15 cellular contexts compared by ENCODE assay signal in the genomic region with DNA sequence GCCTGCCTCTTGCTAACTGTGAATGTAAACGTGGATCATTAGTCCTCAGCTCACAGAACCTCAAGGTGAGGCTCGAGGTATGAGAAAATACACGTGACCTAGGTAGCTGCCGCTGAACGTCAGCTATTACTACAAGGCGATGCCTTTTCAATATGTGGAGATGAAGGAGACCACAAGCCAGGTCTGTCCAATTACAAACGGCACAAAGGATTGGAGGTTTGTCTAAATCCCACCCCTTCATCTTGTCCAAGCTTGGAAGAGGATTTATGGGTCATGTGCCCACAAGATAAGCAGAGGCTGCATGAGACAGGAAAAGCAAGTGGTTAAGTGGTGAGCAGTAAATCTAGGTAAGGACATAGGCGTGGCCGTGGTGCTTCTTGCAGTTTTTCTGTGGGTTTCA. TPM values are rescaled to one million over a fixed set of nuclear protein-coding genes. Genes with fewer than 3 reads are reported as not detected.
DNase-seq lines count a peak whose midpoint lies in the region; ATAC-seq and TF ChIP-seq lines count a peak whose summit lies in the region.
"Had no signal": no experiment of that assay in that cellular context is flagged by ENCODE, and none has a peak within 500 bp of the region (broad histone marks: within the 10 kb centered on the region; RNA-seq: fewer than 3 reads in every experiment).

No MANE protein-coding gene starts in this region.

- intact Hi-C loops in activated CD4-positive, alpha-beta T cell treated with anti-CD3 and anti-CD28 coated beads for 36 hours (cut with DNase I, micrococcal nuclease) = no loop called here
- intact Hi-C loops in mucosa of descending colon (cut with DNase I, micrococcal nuclease) = no loop called here

- CTCF ChIA-PET in activated CD4-positive, alpha-beta T cell treated with anti-CD3 and anti-CD28 coated beads for 36 hours (lab: Charles Lee) = interaction anchor here (1.4 kb wide), 1 partner anchor 118 kb away, joined by 3 read pairs; no protein-coding TSS in a partner anchor

- peaks cover 21% of the 10 kb centered on the region for H3K4me1 Mint-ChIP-seq in activated CD4-positive, alpha-beta T cell treated with anti-CD3 and anti-CD28 coated beads for 36 hours
- H3K4me1 Mint-ChIP-seq in T-helper 2 cell treated with Interferon-gamma antibody and Interleukin-4, amounts not matched to agents 5 μg/mL and 100 μg/mL, for 36 hours (ENCODE audit: low read depth) = peaks cover 23% of the 10 kb centered on the region

- TF ChIP-seq EP300 in suprapubic skin (IDR thresholded peaks at IDR 0.05) = no peak

- TF ChIP-seq POLR2A in suprapubic skin (IDR thresholded peaks at IDR 0.05) = no peak

- no peak overlapping the region; the same call in 1 of the 2 replicates for H3K4me3 ChIP-seq in Jurkat, Clone E6-1 (ENCODE audit: low read length)
- H3K4me3 ChIP-seq in mucosa of descending colon (no peak overlapping the region), suprapubic skin (no peak overlapping the region)
- H3K4me3 ChIP-seq: A549 had no signal

- no peak for DNase-seq in activated CD4-positive, alpha-beta T cell treated with anti-CD3 and anti-CD28 coated beads for 36 hours
- no peak for DNase-seq in activated CD4-positive, alpha-beta T cell treated with anti-CD3 and anti-CD28 coated beads, Interleukin-2, amount 50 U/mL, for 4 hours
- peak; percentile 79 for DNase-seq in Jurkat, Clone E6-1 (ENCODE audit: low read depth, low spot score)
- no peak for DNase-seq in T-helper 2 cell treated with Interferon-gamma antibody and Interleukin-4, amounts not matched to agents 5 μg/mL and 100 μg/mL, for 36 hours (ENCODE audit: low spot score)
- DNase-seq in mucosa of descending colon (no peak), suprapubic skin (ENCODE audit: low spot score in 2 of 2) (no peak), HK-2 (ENCODE audit: unreplicated experiment) (no peak), NCI-H1930 (lab: John Stamatoyannopoulos, UW) (no peak)
- DNase-seq: Calu3; Kasumi-1; NCI-H2171 treated with DMSO at 0.1 percent for 48 hours; stimulated activated CD4-positive, alpha-beta T cell treated with anti-CD3 and anti-CD28 coated beads, Interleukin-12 subunit alpha, Interleukin-12 subunit beta, amount 100 ng/mL, for 4 hours had no signal

- no peaks in the 10 kb centered on the region for H3K36me3 Mint-ChIP-seq in activated CD4-positive, alpha-beta T cell treated with anti-CD3 and anti-CD28 coated beads for 36 hours (ENCODE audit: low read depth)
- peaks cover 5% of the 10 kb centered on the region for H3K36me3 Mint-ChIP-seq in T-helper 2 cell treated with Interferon-gamma antibody and Interleukin-4, amounts not matched to agents 5 μg/mL and 100 μg/mL, for 36 hours (ENCODE audit: low read depth)

- 51% methylated on average over 9 of the region's 9 CpGs for WGBS in suprapubic skin

- peak; percentile 24 for ATAC-seq in activated CD4-positive, alpha-beta T cell treated with anti-CD3 and anti-CD28 coated beads for 36 hours
- peak; percentile 55 for ATAC-seq in mucosa of descending colon

- peaks cover 12% of the 10 kb centered on the region for H3K27me3 ChIP-seq in suprapubic skin

- no peak overlapping the region for H3K27ac Mint-ChIP-seq in activated CD4-positive, alpha-beta T cell treated with anti-CD3 and anti-CD28 coated beads for 36 hours
- peak overlapping the region; percentile 66 for H3K27ac Mint-ChIP-seq in T-helper 2 cell treated with Interferon-gamma antibody and Interleukin-4, amounts not matched to agents 5 μg/mL and 100 μg/mL, for 36 hours

- H3K36me3 ChIP-seq in mucosa of descending colon (ENCODE audit: low read depth) = no peaks in the 10 kb centered on the region
- no peaks in the 10 kb centered on the region for H3K36me3 ChIP-seq in suprapubic skin

- H3K27ac ChIP-seq in suprapubic skin = no peak overlapping the region
- H3K27ac ChIP-seq: A549 had no signal

- no peaks in the 10 kb centered on the region for H3K9me3 ChIP-seq in mucosa of descending colon
- no peaks in the 10 kb centered on the region for H3K9me3 ChIP-seq in suprapubic skin
- H3K9me3 ChIP-seq: A549 had no signal

- TF ChIP-seq CTCF in mucosa of descending colon (IDR thresholded peaks at IDR 0.05) (no peak), suprapubic skin (IDR thresholded peaks at IDR 0.05) (no peak)

- no peaks in the 10 kb centered on the region for H3K9me3 Mint-ChIP-seq in activated CD4-positive, alpha-beta T cell treated with anti-CD3 and anti-CD28 coated beads for 36 hours (ENCODE audit: low read depth)
- H3K9me3 Mint-ChIP-seq in T-helper 2 cell treated with Interferon-gamma antibody and Interleukin-4, amounts not matched to agents 5 μg/mL and 100 μg/mL, for 36 hours = no peaks in the 10 kb centered on the region

- POLR2A ChIA-PET in activated CD4-positive, alpha-beta T cell treated with anti-CD3 and anti-CD28 coated beads for 36 hours (lab: Charles Lee) = no interaction called here

- peaks cover 4% of the 10 kb centered on the region for H3K27me3 Mint-ChIP-seq in activated CD4-positive, alpha-beta T cell treated with anti-CD3 and anti-CD28 coated beads for 36 hours
- peaks cover 4% of the 10 kb centered on the region for H3K27me3 Mint-ChIP-seq in T-helper 2 cell treated with Interferon-gamma antibody and Interleukin-4, amounts not matched to agents 5 μg/mL and 100 μg/mL, for 36 hours (ENCODE audit: low read depth)

- H3K4me1 ChIP-seq in mucosa of descending colon (ENCODE audit: low read depth) (no peaks in the 10 kb centered on the region), suprapubic skin (no peaks in the 10 kb centered on the region)
- H3K4me1 ChIP-seq: A549 had no signal

- no peak overlapping the region for H3K4me3 Mint-ChIP-seq in activated CD4-positive, alpha-beta T cell treated with anti-CD3 and anti-CD28 coated beads for 36 hours
- H3K4me3 Mint-ChIP-seq in T-helper 2 cell treated with Interferon-gamma antibody and Interleukin-4, amounts not matched to agents 5 μg/mL and 100 μg/mL, for 36 hours = peak overlapping the region; percentile 73

RNA-seq across cellular contexts. Expression of a gene that starts 3.4 kb away (rescaled TPM):
- total RNA-seq in activated CD4-positive, alpha-beta T cell treated with anti-CD3 and anti-CD28 coated beads for 36 hours = not detected
- not detected for polyA plus RNA-seq in Jurkat, Clone E6-1 (2012; ENCODE audit: insufficient read depth, insufficient read length)
- total RNA-seq in mucosa of descending colon (not detected), suprapubic skin (not detected)
- total RNA-seq: Calu3, lung microvascular endothelial cell had no signal
- polyA plus RNA-seq: A549 had no signal

RNA-seq across cellular contexts. Expression of a gene that starts 19.9 kb away (rescaled TPM):
- total RNA-seq in activated CD4-positive, alpha-beta T cell treated with anti-CD3 and anti-CD28 coated beads for 36 hours = not detected
- polyA plus RNA-seq in Jurkat, Clone E6-1 (2012; ENCODE audit: insufficient read depth, insufficient read length) = not detected
- total RNA-seq in mucosa of descending colon = not detected
- total RNA-seq in suprapubic skin = not detected
- total RNA-seq: Calu3, H4, lung microvascular endothelial cell had no signal
- polyA plus RNA-seq: A549 had no signal

RNA-seq across cellular contexts. Expression of a gene that starts 20.1 kb away (rescaled TPM):
- total RNA-seq in activated CD4-positive, alpha-beta T cell treated with anti-CD3 and anti-CD28 coated beads for 36 hours = 10 to 100 TPM; 48.4 to 49.0 TPM
- polyA plus RNA-seq in Jurkat, Clone E6-1 (2012; ENCODE audit: insufficient read depth, insufficient read length) = 55.4 TPM
- total RNA-seq in mucosa of descending colon (10 to 100 TPM; 27.0 to 36.4 (median 28.4) TPM), suprapubic skin (10 to 100 TPM; 25.3 to 96.5 (median 40.1) TPM)

RNA-seq across cellular contexts. Expression of a gene that starts 25.4 kb away (rescaled TPM):
- 10 to 100 TPM; 20.7 to 27.3 TPM for total RNA-seq in activated CD4-positive, alpha-beta T cell treated with anti-CD3 and anti-CD28 coated beads for 36 hours
- 15.8 TPM for polyA plus RNA-seq in Jurkat, Clone E6-1 (2012; ENCODE audit: insufficient read depth, insufficient read length)
- 10 to 100 TPM; 38.3 to 52.2 (median 41.5) TPM for total RNA-seq in mucosa of descending colon
- 10 to 100 TPM; 21.5 to 28.6 (median 25.4) TPM for total RNA-seq in suprapubic skin

RNA-seq across cellular contexts. Expression of a gene that starts 39.4 kb away (rescaled TPM):
- total RNA-seq in activated CD4-positive, alpha-beta T cell treated with anti-CD3 and anti-CD28 coated beads for 36 hours = under 1 TPM in 1 of 2 experiments, not detected in 1; 0.16 TPM
- not detected for polyA plus RNA-seq in Jurkat, Clone E6-1 (2012; ENCODE audit: insufficient read depth, insufficient read length)
- not detected for total RNA-seq in mucosa of descending colon
- total RNA-seq in suprapubic skin = not detected
- total RNA-seq: Calu3, H4, lung microvascular endothelial cell had no signal
- polyA plus RNA-seq: A549 had no signal
